ENCODE assay signal across 1 cellular context in the genomic region with DNA sequence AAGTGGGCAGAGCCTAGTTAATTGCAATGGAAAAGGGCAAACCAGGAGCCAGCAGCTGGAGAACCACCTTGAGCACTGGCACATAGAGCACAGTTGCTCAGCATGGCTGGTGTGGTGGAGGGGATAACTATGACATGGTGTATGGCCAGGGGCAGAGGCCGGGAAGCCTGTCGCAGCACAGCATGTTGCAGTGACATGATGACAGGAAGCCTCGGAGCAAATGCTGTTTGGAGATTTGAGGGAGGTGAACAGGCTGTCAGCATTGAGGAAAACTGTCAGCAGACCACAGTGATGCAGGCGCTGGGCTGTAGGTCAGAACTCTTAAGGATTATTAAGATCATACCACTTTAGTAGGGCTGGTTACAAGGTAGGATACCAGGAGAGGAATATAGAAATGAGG.
TF ChIP-seq lines count a peak whose summit lies in the region.

No MANE protein-coding gene starts in this region.

TF ChIP-seq in GM12878, 131 proteins besides CTCF, POLR2A, EP300 and RAD21:
- TF ChIP-seq, protein P1, sequence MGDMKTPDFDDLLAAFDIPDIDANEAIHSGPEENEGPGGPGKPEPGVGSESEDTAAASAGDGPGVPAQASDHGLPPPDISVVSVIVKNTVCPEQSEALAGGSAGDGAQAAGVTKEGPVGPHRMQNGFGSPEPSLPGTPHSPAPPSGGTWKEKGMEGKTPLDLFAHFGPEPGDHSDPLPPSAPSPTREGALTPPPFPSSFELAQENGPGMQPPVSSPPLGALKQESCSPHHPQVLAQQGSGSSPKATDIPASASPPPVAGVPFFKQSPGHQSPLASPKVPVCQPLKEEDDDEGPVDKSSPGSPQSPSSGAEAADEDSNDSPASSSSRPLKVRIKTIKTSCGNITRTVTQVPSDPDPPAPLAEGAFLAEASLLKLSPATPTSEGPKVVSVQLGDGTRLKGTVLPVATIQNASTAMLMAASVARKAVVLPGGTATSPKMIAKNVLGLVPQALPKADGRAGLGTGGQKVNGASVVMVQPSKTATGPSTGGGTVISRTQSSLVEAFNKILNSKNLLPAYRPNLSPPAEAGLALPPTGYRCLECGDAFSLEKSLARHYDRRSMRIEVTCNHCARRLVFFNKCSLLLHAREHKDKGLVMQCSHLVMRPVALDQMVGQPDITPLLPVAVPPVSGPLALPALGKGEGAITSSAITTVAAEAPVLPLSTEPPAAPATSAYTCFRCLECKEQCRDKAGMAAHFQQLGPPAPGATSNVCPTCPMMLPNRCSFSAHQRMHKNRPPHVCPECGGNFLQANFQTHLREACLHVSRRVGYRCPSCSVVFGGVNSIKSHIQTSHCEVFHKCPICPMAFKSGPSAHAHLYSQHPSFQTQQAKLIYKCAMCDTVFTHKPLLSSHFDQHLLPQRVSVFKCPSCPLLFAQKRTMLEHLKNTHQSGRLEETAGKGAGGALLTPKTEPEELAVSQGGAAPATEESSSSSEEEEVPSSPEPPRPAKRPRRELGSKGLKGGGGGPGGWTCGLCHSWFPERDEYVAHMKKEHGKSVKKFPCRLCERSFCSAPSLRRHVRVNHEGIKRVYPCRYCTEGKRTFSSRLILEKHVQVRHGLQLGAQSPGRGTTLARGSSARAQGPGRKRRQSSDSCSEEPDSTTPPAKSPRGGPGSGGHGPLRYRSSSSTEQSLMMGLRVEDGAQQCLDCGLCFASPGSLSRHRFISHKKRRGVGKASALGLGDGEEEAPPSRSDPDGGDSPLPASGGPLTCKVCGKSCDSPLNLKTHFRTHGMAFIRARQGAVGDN (IDR thresholded peaks at IDR 0.05): no peak
